9 cellular contexts compared by ENCODE assay signal in genomic region chr4:74933562-74934015, GRCh38. TPM values are rescaled to one million over a fixed set of nuclear protein-coding genes. Genes with fewer than 3 reads are reported as not detected.
DNase-seq lines count a peak whose midpoint lies in the region; ATAC-seq and TF ChIP-seq lines count a peak whose summit lies in the region.
"Had no signal": no experiment of that assay in that cellular context is flagged by ENCODE, and none has a peak within 500 bp of the region (broad histone marks: within the 10 kb centered on the region; RNA-seq: fewer than 3 reads in every experiment).

No MANE protein-coding gene starts in this region.

- no peak for TF ChIP-seq EP300 in upper lobe of left lung (IDR thresholded peaks at IDR 0.05)

- ATAC-seq in lower lobe of right lung = peak; percentile 23 to 46
- peak; percentile 7 to 40 for ATAC-seq in upper lobe of left lung (ENCODE audit: low FRiP score in 2 of 2)
- ATAC-seq in GM18861 (IDR thresholded peaks at IDR 0.05; ENCODE audit: unreplicated experiment) = no peak

- intact Hi-C loops in lower lobe of right lung (cut with DNase I) = no loop called here

- peaks cover 4% of the 10 kb centered on the region; the same call in 1 of the 2 replicates for H3F3A ChIP-seq in DOHH2 (ENCODE audit: control insufficient read depth, insufficient read depth)

- TF ChIP-seq CTCF in DOHH2 (IDR thresholded peaks at IDR 0.05; ENCODE audit: low read depth, low read length, poor library complexity, severe bottlenecking) (no peak), lower lobe of right lung (IDR thresholded peaks at IDR 0.05) (no peak), upper lobe of left lung (IDR thresholded peaks at IDR 0.05) (no peak)

- H3K79me2 ChIP-seq in DOHH2 (ENCODE audit: control insufficient read depth, low read length) = no peaks in the 10 kb centered on the region

- in situ Hi-C loops in KBM-7 (cut with MboI; ENCODE audit: low pct_unique_long_range_greater_than_20kb, low sequenced_read_pairs) = no loop called here

- 2 to 8% methylated on average over 7 to 28 of the region's 28 CpGs for WGBS in upper lobe of left lung, 2 donors

- H3K27me3 ChIP-seq in DOHH2 (ENCODE audit: control insufficient read depth, low read length) (peaks cover 44% of the 10 kb centered on the region), HUES6 (ENCODE audit: control insufficient read depth, insufficient read depth, low read length) (peaks cover 43% of the 10 kb centered on the region), lower lobe of right lung (ENCODE audit: low read depth) (peaks cover 22% of the 10 kb centered on the region), upper lobe of left lung (peaks cover 0 to 4% (median 0%) of the 10 kb centered on the region in 4 donors)

- H3K9me3 ChIP-seq in DOHH2 (ENCODE audit: control insufficient read depth, insufficient read depth, low read length) (no peaks in the 10 kb centered on the region), HUES6 (ENCODE audit: control insufficient read depth, insufficient read depth, low read depth, low read length) (0 out of 2 replicates have a peak, but pooled peaks cover 3% of the 10 kb centered on the region), lower lobe of right lung (no peaks in the 10 kb centered on the region), upper lobe of left lung (no peaks in the 10 kb centered on the region)
- H3K9me3 ChIP-seq: neutrophil had no signal

- H3K36me3 ChIP-seq in DOHH2 (ENCODE audit: control insufficient read depth, low read length) (no peaks in the 10 kb centered on the region), HUES6 (ENCODE audit: control insufficient read depth, insufficient read depth, low read length) (no peaks in the 10 kb centered on the region), lower lobe of right lung (no peaks in the 10 kb centered on the region), upper lobe of left lung (no peaks in the 10 kb centered on the region)
- H3K36me3 ChIP-seq: neutrophil had no signal

- TF ChIP-seq POLR2A in upper lobe of left lung (IDR thresholded peaks at IDR 0.05) = no peak

- peak overlapping the region; percentile 77 for H3K4me3 ChIP-seq in DOHH2 (ENCODE audit: low read length)
- peak overlapping the region; percentile 82 for H3K4me3 ChIP-seq in HUES6 (ENCODE audit: low read depth, low read length)
- H3K4me3 ChIP-seq in lower lobe of right lung = peak overlapping the region; percentile 59
- peak overlapping the region; percentile 54 to 72 (median 55) for H3K4me3 ChIP-seq in upper lobe of left lung

- peak overlapping the region; percentile 45 for H3K9ac ChIP-seq in HUES6 (ENCODE audit: low read length)

- H3K4me1 ChIP-seq in DOHH2 (ENCODE audit: control insufficient read depth, low read length) = peaks cover 36% of the 10 kb centered on the region
- H3K4me1 ChIP-seq in HUES6 (ENCODE audit: control insufficient read depth, insufficient read depth, low read length) = peaks cover 7% of the 10 kb centered on the region; the same call in 1 of the 2 replicates
- H3K4me1 ChIP-seq in lower lobe of right lung = peaks cover 21% of the 10 kb centered on the region
- peaks cover 6 to 30% (median 16%) of the 10 kb centered on the region in 4 donors for H3K4me1 ChIP-seq in upper lobe of left lung

- H3K4me2 ChIP-seq in DOHH2 (ENCODE audit: low read length) = peak overlapping the region; percentile 80

- DNase-seq in caudate nucleus (lab: John Stamatoyannopoulos, UW) (peak in 33 of 61 donors; percentile 1 to 75 (median 36)), lower lobe of right lung (peak; percentile 49), upper lobe of left lung (peak; percentile 43 to 76), KBM-7 (no peak), SIG-M5 (lab: John Stamatoyannopoulos, UW) (no peak)

- H3K27ac ChIP-seq in DOHH2 (ENCODE audit: low read depth, low read length) (no peak overlapping the region), HUES6 (ENCODE audit: low read depth, low read length) (no peak overlapping the region), caudate nucleus (ENCODE audit: low read depth, low read length) (no peak overlapping the region), lower lobe of right lung (peak overlapping the region; percentile 80), upper lobe of left lung (peak overlapping the region; percentile 76 to 88 (median 78))
- H3K27ac ChIP-seq: neutrophil had no signal

- peaks cover 3% of the 10 kb centered on the region; the same call in 1 of the 2 replicates for H4K20me1 ChIP-seq in DOHH2 (ENCODE audit: control insufficient read depth, insufficient read depth, low read depth, low read length)

- H3K9me2 ChIP-seq in DOHH2 (replicated peaks; ENCODE audit: control insufficient read depth, low read length) = no peaks in the 10 kb centered on the region

RNA-seq across cellular contexts. Expression of gene PARM1, which starts 0.7 kb away (rescaled TPM):
- total RNA-seq in lower lobe of right lung (64.1 TPM), upper lobe of left lung (100 to 1,000 TPM in 1 of 6 donors, 10 to 100 TPM in 5; 36.7 to 137 (median 74.5) TPM)

Comparison
In these comparisons a context has a peak if more than half of its experiments do, and no peak if none do; other contexts are left out.
1. H3K27ac ChIP-seq: peak in lower lobe of right lung (single experiment) and upper lobe of left lung (4 of 4); none in DOHH2 (single experiment), HUES6 (single experiment) and caudate nucleus (single experiment).
2. DNase-seq: peak in caudate nucleus (33 of 61), lower lobe of right lung (single experiment) and upper lobe of left lung (2 of 2); none in KBM-7 (single experiment) and SIG-M5 (single experiment).
3. Peak in every context shown above with its lines, with median percentiles within 50 percentile points of each other: H3K4me3 ChIP-seq.